In the genomic region with DNA sequence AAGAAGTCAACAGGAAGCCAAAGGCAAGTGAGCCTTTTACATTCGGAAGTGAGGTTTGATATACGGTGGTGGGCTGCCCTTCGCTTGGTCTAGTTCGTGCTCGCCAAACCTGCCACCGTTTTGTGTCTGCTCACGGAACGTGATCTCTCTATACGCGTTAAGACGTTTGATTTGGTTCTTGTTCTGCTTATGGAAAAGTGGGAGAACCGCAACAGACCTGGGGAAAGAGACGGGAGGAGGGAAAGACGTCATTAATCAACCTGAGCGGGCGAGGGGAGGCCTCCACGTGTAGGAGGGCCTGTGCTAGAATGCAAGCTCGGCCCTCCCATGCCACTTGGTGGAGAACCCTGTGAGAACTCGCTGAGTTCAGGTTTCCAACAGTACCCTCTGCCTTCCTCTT, we compare ENCODE assay signal across 24 cellular contexts. TPM values are rescaled to one million over a fixed set of nuclear protein-coding genes. Genes with fewer than 3 reads are reported as not detected.
DNase-seq lines count a peak whose midpoint lies in the region; TF ChIP-seq lines count a peak whose summit lies in the region.
"Had no signal": no experiment of that assay in that cellular context is flagged by ENCODE, and none has a peak within 500 bp of the region (broad histone marks: within the 10 kb centered on the region; RNA-seq: fewer than 3 reads in every experiment).

No MANE protein-coding gene starts in this region.

- no peak overlapping the region for H3K4me3 ChIP-seq in mammary epithelial cell (replicated peaks in 1 of 3; ENCODE audit: insufficient read depth in 1 of 3, low read depth in 2 of 3, low read length in 3 of 3)
- no peak overlapping the region for H3K4me3 ChIP-seq in CD4-positive, alpha-beta memory T cell (ENCODE audit: low read length in 2 of 2)
- H3K4me3 ChIP-seq in H7 (ENCODE audit: insufficient read depth, low read depth, low read length), result no peak overlapping the region
- H3K4me3 ChIP-seq: GM12878 had no signal

- BruUV-seq in MCF 10A (replicated peaks; lab: Mats Ljungman, UMichigan), result no TSS peak
- BruUV-seq in mammary epithelial cell (replicated peaks; lab: Mats Ljungman, UMichigan), result no TSS peak

- CTCF ChIA-PET in MCF 10A (lab: Yijun Ruan, JAX) (interaction anchor here (0.8 kb wide), 1 partner anchor 17 kb away, joined by 3 read pairs; no protein-coding TSS in a partner anchor), mammary epithelial cell (lab: Charles Lee; ENCODE audit: low non-redundant PET) (no interaction called here)
- CTCF ChIA-PET in CD4-positive, alpha-beta memory T cell (lab: Charles Lee; ENCODE audit: partially characterized antibody), result no interaction called here

- H3K27me3 ChIP-seq in mammary epithelial cell (ENCODE audit: insufficient read depth, low read length), result no peaks in the 10 kb centered on the region
- no peaks in the 10 kb centered on the region for H3K27me3 ChIP-seq in CD4-positive, alpha-beta memory T cell (ENCODE audit: insufficient read depth, low read length)
- no peaks in the 10 kb centered on the region for H3K27me3 ChIP-seq in H7 (ENCODE audit: control insufficient read depth, insufficient read depth, low read length)

- DNase-seq in MCF 10A (ENCODE audit: unreplicated experiment) (no peak), mammary epithelial cell (no peak), endothelial cell (ENCODE audit: low spot score) (no peak), neural crest cell (ENCODE audit: low read depth, low spot score) (no peak), H7 (no peak), DMS53 treated with DMSO at 0.1 percent for 48 hours (lab: John Stamatoyannopoulos, UW; ENCODE audit: unreplicated experiment) (no peak)
- DNase-seq in CD4-positive, alpha-beta memory T cell, result no peak
- DNase-seq: CD4-positive, CD25-positive, alpha-beta regulatory T cell; IMR-90; NCI-H1092 treated with DMSO at 0.1 percent for 48 hours; NCI-H1436; NCI-H187; NCI-H2171 treated with DMSO at 0.1 percent for 48 hours; NCI-H345; NCI-H510A treated with DMSO at 0.1 percent for 48 hours; NCI-H748 treated with DMSO at 0.1 percent for 48 hours; NK-92 treated with Interleukin-12 subunit alpha and Interleukin-12 subunit beta, amount 100 ng/mL, for 24 hours; PC-3; SK-N-SH; SW 1271 had no signal

- no peak overlapping the region for H3K9ac ChIP-seq in mammary epithelial cell (ENCODE audit: insufficient read depth, low read length)
- H3K9ac ChIP-seq: KMS-11, SK-N-SH had no signal

- H3K4me1 Mint-ChIP-seq in MCF 10A (ENCODE audit: insufficient read depth, unreplicated experiment) (no peaks in the 10 kb centered on the region), endothelial cell (ENCODE audit: unreplicated experiment) (peaks cover 18% of the 10 kb centered on the region), neural crest cell (no peaks in the 10 kb centered on the region)
- no peaks in the 10 kb centered on the region for H3K4me1 Mint-ChIP-seq in CD4-positive, alpha-beta memory T cell
- H3K4me1 Mint-ChIP-seq: CD4-positive, CD25-positive, alpha-beta regulatory T cell had no signal

- 78% methylated on average over 13 of the region's 19 CpGs for WGBS in mammary epithelial cell (ENCODE audit: low coverage, missing lambda C conversion rate)

- no peaks in the 10 kb centered on the region for H3K4me1 ChIP-seq in mammary epithelial cell (ENCODE audit: insufficient read depth, low read length)
- H3K4me1 ChIP-seq in CD4-positive, alpha-beta memory T cell (ENCODE audit: insufficient read depth, low read length), result no peaks in the 10 kb centered on the region

- no peaks in the 10 kb centered on the region for H3K9me3 ChIP-seq in mammary epithelial cell (replicated peaks; ENCODE audit: insufficient read depth, low read length)
- H3K9me3 ChIP-seq in CD4-positive, alpha-beta memory T cell (ENCODE audit: control insufficient read depth in 1 of 2, low read length in 2 of 2), result no peaks in the 10 kb centered on the region
- H3K9me3 ChIP-seq: SK-N-SH had no signal

- no peak for TF ChIP-seq CTCF in MCF 10A (IDR thresholded peaks at IDR 0.05; ENCODE audit: unreplicated experiment)
- TF ChIP-seq CTCF in mammary epithelial cell (conservative IDR thresholded peaks at IDR 0.05 in 1 of 2, IDR thresholded peaks at IDR 0.05 in 1 of 2; ENCODE audit: extremely low read depth in 1 of 2, insufficient read depth in 1 of 2, low read depth in 1 of 2, low read length in 2 of 2), result no peak
- no peak for TF ChIP-seq CTCF in endothelial cell (IDR thresholded peaks at IDR 0.05; ENCODE audit: unreplicated experiment)
- no peak for TF ChIP-seq CTCF in neural crest cell (conservative IDR thresholded peaks at IDR 0.05)

- in situ Hi-C loops in mammary epithelial cell (cut with MboI; ENCODE audit: low sequenced_read_pairs in 2 of 2), result no loop called here

- H3K27ac Mint-ChIP-seq in MCF 10A (ENCODE audit: low read depth, unreplicated experiment) (peak overlapping the region; percentile 26), endothelial cell (ENCODE audit: unreplicated experiment) (no peak overlapping the region), neural crest cell (ENCODE audit: unreplicated experiment) (peak overlapping the region; percentile 65)
- no peak overlapping the region for H3K27ac Mint-ChIP-seq in CD4-positive, alpha-beta memory T cell
- H3K27ac Mint-ChIP-seq: CD4-positive, CD25-positive, alpha-beta regulatory T cell had no signal

- dilution Hi-C loops in mammary epithelial cell (cut with HindIII; ENCODE audit: low sequenced_read_pairs), result no loop called here

- intact Hi-C loops in MCF 10A (cut with micrococcal nuclease), result no loop called here
- intact Hi-C loops in mammary epithelial cell (cut with micrococcal nuclease), result loop anchor here (10.0 kb wide), 1 partner anchor 133 kb away; a partner anchor contains a TSS
- intact Hi-C loops in CD4-positive, alpha-beta memory T cell (cut with micrococcal nuclease), result no loop called here

- H3K79me2 ChIP-seq in mammary epithelial cell (ENCODE audit: insufficient read depth, low read length), result no peaks in the 10 kb centered on the region

- no peak overlapping the region for H3K27ac ChIP-seq in mammary epithelial cell (ENCODE audit: insufficient read depth, low read depth, low read length)
- H3K27ac ChIP-seq in temporal lobe (ENCODE audit: low read depth, low read length), result peak overlapping the region; percentile 54
- no peak overlapping the region for H3K27ac ChIP-seq in CD4-positive, alpha-beta memory T cell (ENCODE audit: low read depth, low read length)
- H3K27ac ChIP-seq: 22Rv1, KMS-11 had no signal

- POLR2A ChIA-PET in MCF 10A (lab: Yijun Ruan, JAX), result interaction anchor here (1.4 kb wide), 1 partner anchor 17 kb away, joined by 4 read pairs; no protein-coding TSS in a partner anchor
- POLR2A ChIA-PET in CD4-positive, alpha-beta memory T cell (lab: Charles Lee; ENCODE audit: partially characterized antibody), result no interaction called here

- no peaks in the 10 kb centered on the region for H4K20me1 ChIP-seq in mammary epithelial cell (ENCODE audit: insufficient read depth, low read length)

- H3K36me3 Mint-ChIP-seq in MCF 10A (ENCODE audit: insufficient read depth, unreplicated experiment), result peaks cover 22% of the 10 kb centered on the region
- peaks cover 15% of the 10 kb centered on the region for H3K36me3 Mint-ChIP-seq in endothelial cell (ENCODE audit: low read depth, unreplicated experiment)
- peaks cover 15% of the 10 kb centered on the region for H3K36me3 Mint-ChIP-seq in neural crest cell (ENCODE audit: low read depth)
- H3K36me3 Mint-ChIP-seq in CD4-positive, alpha-beta memory T cell, result peaks cover 26 to 39% of the 10 kb centered on the region in 2 donors

- peaks cover 13% of the 10 kb centered on the region for H3K36me3 ChIP-seq in mammary epithelial cell (ENCODE audit: insufficient read depth, low read length)
- H3K36me3 ChIP-seq in CD4-positive, alpha-beta memory T cell (ENCODE audit: insufficient read depth, low read length), result peaks cover 21% of the 10 kb centered on the region
- H3K36me3 ChIP-seq in H7 (replicated peaks; ENCODE audit: control insufficient read depth, insufficient read depth, low read length), result peaks cover 11% of the 10 kb centered on the region

- H3K27me3 Mint-ChIP-seq in MCF 10A (ENCODE audit: insufficient read depth, unreplicated experiment), result no peaks in the 10 kb centered on the region
- H3K27me3 Mint-ChIP-seq in endothelial cell (ENCODE audit: unreplicated experiment), result peaks cover 2% of the 10 kb centered on the region
- no peaks in the 10 kb centered on the region for H3K27me3 Mint-ChIP-seq in neural crest cell (ENCODE audit: low read depth)
- H3K27me3 Mint-ChIP-seq in CD4-positive, alpha-beta memory T cell, result no peaks in the 10 kb centered on the region
- H3K27me3 Mint-ChIP-seq: CD4-positive, CD25-positive, alpha-beta regulatory T cell had no signal

- H3K4me3 Mint-ChIP-seq in MCF 10A (ENCODE audit: unreplicated experiment), result no peak overlapping the region
- H3K4me3 Mint-ChIP-seq in endothelial cell (ENCODE audit: unreplicated experiment), result peak overlapping the region; percentile 42
- no peak overlapping the region for H3K4me3 Mint-ChIP-seq in neural crest cell
- H3K4me3 Mint-ChIP-seq in CD4-positive, alpha-beta memory T cell, result no peak overlapping the region
- H3K4me3 Mint-ChIP-seq: CD4-positive, CD25-positive, alpha-beta regulatory T cell had no signal

- no peak overlapping the region for H2AFZ ChIP-seq in mammary epithelial cell (ENCODE audit: low read depth, low read length)

- H3K9me3 Mint-ChIP-seq in MCF 10A (ENCODE audit: unreplicated experiment) (no peaks in the 10 kb centered on the region), endothelial cell (ENCODE audit: unreplicated experiment) (no peaks in the 10 kb centered on the region), neural crest cell (no peaks in the 10 kb centered on the region)
- no peaks in the 10 kb centered on the region for H3K9me3 Mint-ChIP-seq in CD4-positive, alpha-beta memory T cell
- H3K9me3 Mint-ChIP-seq: CD4-positive, CD25-positive, alpha-beta regulatory T cell had no signal

- no peak overlapping the region for H3K4me2 ChIP-seq in mammary epithelial cell (ENCODE audit: insufficient read depth, low read depth, low read length)
- H3K4me2 ChIP-seq: KMS-11, SK-N-SH had no signal

RNA-seq across cellular contexts. Expression of a gene that starts 29.0 kb away (rescaled TPM):
- total RNA-seq in MCF 10A (2022) (35.6 and 36.9 TPM in 2 replicates), mammary epithelial cell (10 to 100 TPM; 40.7 to 43.6 TPM), endothelial cell (ENCODE audit: unreplicated experiment) (89.7 TPM), neural crest cell (72.1 and 73.1 TPM in 2 replicates), temporal lobe (67.6 TPM)
- polyA plus RNA-seq in mammary epithelial cell, result 51.3 TPM
- polyA minus RNA-seq in mammary epithelial cell, result 33.4 TPM
- 10 to 100 TPM; 25.4 to 26.3 TPM for total RNA-seq in CD4-positive, alpha-beta memory T cell
- polyA plus RNA-seq in CD4-positive, alpha-beta memory T cell, result 10 to 100 TPM; 35.7 to 54.0 TPM
- total RNA-seq in H7 (2014; rRNA removed; shearing (Covaris generic)), result 56.9 and 67.0 TPM in 2 replicates

RNA-seq across cellular contexts. Expression of a gene that starts 39.8 kb away (rescaled TPM):
- total RNA-seq in MCF 10A (2022), result 91.7 and 97.2 TPM in 2 replicates
- 10 to 100 TPM; 29.3 to 79.7 TPM for total RNA-seq in mammary epithelial cell
- polyA plus RNA-seq in mammary epithelial cell, result 41.3 TPM
- 127 TPM for polyA minus RNA-seq in mammary epithelial cell
- 149 TPM for total RNA-seq in endothelial cell (ENCODE audit: unreplicated experiment)
- total RNA-seq in neural crest cell, result 116 and 118 TPM in 2 replicates
- total RNA-seq in temporal lobe, result 33.4 TPM
- 10 to 100 TPM; 63.5 to 63.6 TPM for total RNA-seq in CD4-positive, alpha-beta memory T cell
- 10 to 100 TPM in 1 of 2 donors, 1 to 10 TPM in 1; 9.7 to 14.8 TPM for polyA plus RNA-seq in CD4-positive, alpha-beta memory T cell
- total RNA-seq in H7 (2014; rRNA removed; shearing (Covaris generic)), result 25.7 and 37.2 TPM in 2 replicates

Comparison
In these comparisons a context has a peak if more than half of its experiments do, and no peak if none do; other contexts are left out.
1. H3K27ac Mint-ChIP-seq: peak in MCF 10A (single experiment) and neural crest cell (single experiment); none in endothelial cell (single experiment) and CD4-positive, alpha-beta memory T cell (0 of 7).